In genomic region chr14:92656306-92656705, GRCh38 we compare ENCODE assay signal across 11 cellular contexts.
A peak's percentile ranks its signal among the peaks of the same experiment; 100 is the strongest.
DNase-seq lines count a peak whose midpoint lies in the region; ATAC-seq and TF ChIP-seq lines count a peak whose summit lies in the region.
"Had no signal": no experiment of that assay in that cellular context is flagged by ENCODE, and none has a peak within 500 bp of the region (broad histone marks: within the 10 kb centered on the region; RNA-seq: fewer than 3 reads in every experiment).

No MANE protein-coding gene starts in this region.

- H3K4me3 ChIP-seq in AG04449 (ENCODE audit: low read depth, low read length) (no peak overlapping the region), ascending aorta (no peak overlapping the region), mononuclear cell (ENCODE audit: low read length) (peak overlapping the region; percentile 90), ovary (no peak overlapping the region), psoas muscle (no peak overlapping the region)
- H3K4me3 ChIP-seq: SK-N-MC had no signal

- no peaks in the 10 kb centered on the region for H3K9me3 ChIP-seq in ascending aorta
- no peaks in the 10 kb centered on the region for H3K9me3 ChIP-seq in mononuclear cell (ENCODE audit: low read depth, low read length)
- no peaks in the 10 kb centered on the region for H3K9me3 ChIP-seq in ovary
- H3K9me3 ChIP-seq in psoas muscle, result no peaks in the 10 kb centered on the region

- H3K4me1 ChIP-seq in ascending aorta (no peaks in the 10 kb centered on the region), mononuclear cell (ENCODE audit: insufficient read depth, low read length) (peaks cover 86% of the 10 kb centered on the region), ovary (ENCODE audit: insufficient read depth) (no peaks in the 10 kb centered on the region), psoas muscle (no peaks in the 10 kb centered on the region)

- H3K27me3 ChIP-seq in ascending aorta (no peaks in the 10 kb centered on the region), mononuclear cell (ENCODE audit: insufficient read depth, low read length) (no peaks in the 10 kb centered on the region), ovary (no peaks in the 10 kb centered on the region), psoas muscle (ENCODE audit: insufficient read depth in 3 of 3, low read length in 2 of 3) (no peaks in the 10 kb centered on the region)

- H3K36me3 ChIP-seq in ascending aorta (peaks cover 35 to 42% of the 10 kb centered on the region in 2 donors), ovary (no peaks in the 10 kb centered on the region), psoas muscle (ENCODE audit: insufficient read depth in 1 of 2, low read depth in 1 of 2) (no peaks in the 10 kb centered on the region)

- TF ChIP-seq CTCF in AG04449 (IDR thresholded peaks at IDR 0.05; ENCODE audit: insufficient read depth, low read length, missing control alignments), result peak; percentile 25
- peak; percentile 32; the same call in 1 of the 3 replicates for TF ChIP-seq CTCF in GM12872 (IDR thresholded peaks at IDR 0.05; ENCODE audit: insufficient read depth, low read depth, low read length)
- peak in 2 of 3 experiments; percentile 21 to 24 for TF ChIP-seq CTCF in ascending aorta (IDR thresholded peaks at IDR 0.05)
- TF ChIP-seq CTCF in ovary (IDR thresholded peaks at IDR 0.05), result no peak
- no peak for TF ChIP-seq CTCF in psoas muscle (IDR thresholded peaks at IDR 0.05)

- ATAC-seq in HG03565 (IDR thresholded peaks at IDR 0.05; ENCODE audit: unreplicated experiment) (no peak), psoas muscle (no peak)

- DNase-seq in AG04449 (ENCODE audit: low read depth, low spot score), result no peak
- no peak for DNase-seq in ascending aorta (ENCODE audit: low spot score in 2 of 2)
- DNase-seq in ovary, result no peak
- no peak for DNase-seq in psoas muscle
- DNase-seq in stimulated activated CD4-positive, alpha-beta T cell treated with anti-CD3 and anti-CD28 coated beads, Interleukin-2, amount 100 ng/mL, for 48 hours, result no peak
- DNase-seq: Calu3; effector CD8-positive, alpha-beta T cell had no signal

- intact Hi-C loops in ascending aorta (cut with DNase I), result no loop called here
- intact Hi-C loops in ovary (cut with DNase I), result no loop called here
- intact Hi-C loops in psoas muscle (cut with DNase I), result no loop called here

- POLR2A ChIA-PET in AG04449 (lab: Yijun Ruan, JAX), result no interaction called here

- no peak for TF ChIP-seq EP300 in ovary (IDR thresholded peaks at IDR 0.05)

- H3K27ac ChIP-seq in ascending aorta, result peak overlapping the region; percentile 41 to 50
- H3K27ac ChIP-seq in ovary, result no peak overlapping the region
- no peak overlapping the region for H3K27ac ChIP-seq in psoas muscle
- H3K27ac ChIP-seq: SK-N-MC had no signal

- CTCF ChIA-PET in AG04449 (lab: Yijun Ruan, JAX), result interaction anchor here (0.8 to 1.3 kb wide), 4 partner anchors 9 to 67 kb away, joined by 3 to 4 read pairs (median 3); no protein-coding TSS in a partner anchor

- 88 to 89% (median 88%) methylated on average over 7 of the region's 7 CpGs for WGBS in ovary, 3 donors
- WGBS in psoas muscle, 3 donors, result 85 to 89% (median 87%) methylated on average over 7 of the region's 7 CpGs

- TF ChIP-seq POLR2A in ovary (IDR thresholded peaks at IDR 0.05), result no peak

Comparison
In these comparisons a context has a peak if more than half of its experiments do, and no peak if none do; other contexts are left out.
1. CTCF ChIP-seq: peak in AG04449 (single experiment), GM12872 (single experiment) and ascending aorta (2 of 3); none in ovary (0 of 3) and psoas muscle (single experiment).
2. H3K27ac ChIP-seq: peak in ascending aorta (2 of 2); none in ovary (0 of 2) and psoas muscle (single experiment).